Comparison of ENCODE assay signal across 5 cellular contexts in the genomic region with DNA sequence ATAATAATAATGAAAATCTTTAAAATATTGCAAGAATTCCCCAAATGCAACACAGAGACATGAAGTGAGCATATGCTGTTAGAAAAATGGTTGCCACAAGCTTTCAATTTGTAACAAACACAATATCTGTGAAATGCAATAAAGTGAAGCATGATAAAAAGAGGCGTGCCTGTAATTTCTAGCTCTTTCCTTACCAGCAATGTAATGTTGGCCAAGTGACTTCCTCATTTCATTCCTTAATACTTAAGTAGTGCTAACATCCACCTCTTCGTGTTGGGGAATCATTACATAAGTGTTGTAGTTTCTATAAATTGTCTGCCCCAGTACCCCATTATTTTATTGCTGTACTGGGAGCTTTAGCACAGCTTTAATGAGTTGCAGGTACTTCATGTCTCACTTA.
"Had no signal": no experiment of that assay in that cellular context is flagged by ENCODE, and none has a peak within 500 bp of the region (broad histone marks: within the 10 kb centered on the region; RNA-seq: fewer than 3 reads in every experiment).

No MANE protein-coding gene starts in this region.

- DNase-seq: H9, HCEC 1CT had no signal

- ATAC-seq: GM23338, HepG2 had no signal

- H3K4me3 ChIP-seq: GM23338 had no signal

- H3K27ac ChIP-seq: HL-60 had no signal
